ENCODE assay signal across 10 cellular contexts in the genomic region with DNA sequence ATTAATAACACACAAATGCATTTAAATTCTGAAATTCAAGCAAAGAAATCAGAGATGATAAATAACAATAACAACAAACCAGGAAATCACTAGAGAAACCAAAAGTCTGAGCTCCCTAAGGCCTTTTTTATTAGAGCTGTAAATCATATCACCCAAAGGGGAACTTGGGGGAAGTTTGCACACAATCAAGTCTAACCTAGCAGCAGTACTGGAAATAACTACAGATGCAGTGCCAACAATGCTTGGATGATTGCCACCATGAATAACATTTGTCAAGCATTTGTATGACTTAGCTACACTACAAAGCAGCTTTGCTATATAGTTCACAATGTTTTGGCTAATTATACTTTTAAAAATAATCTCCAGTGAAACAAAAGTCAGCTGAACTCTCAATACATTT. TPM values are rescaled to one million over a fixed set of nuclear protein-coding genes. Genes with fewer than 3 reads are reported as not detected.
DNase-seq lines count a peak whose midpoint lies in the region; ATAC-seq, FAIRE-seq and TF ChIP-seq lines count a peak whose summit lies in the region.
"Had no signal": no experiment of that assay in that cellular context is flagged by ENCODE, and none has a peak within 500 bp of the region (broad histone marks: within the 10 kb centered on the region; RNA-seq: fewer than 3 reads in every experiment).

No MANE protein-coding gene starts in this region.

- no peak for TF ChIP-seq EP300 in K562 (IDR thresholded peaks at IDR 0.05; ENCODE audit: low read length)

- H3K4me1 ChIP-seq in K562 (replicated peaks in 1 of 2; ENCODE audit: control insufficient read depth in 2 of 2, insufficient read depth in 2 of 2, low read length in 2 of 2) (peaks cover 0 to 7% of the 10 kb centered on the region in 2 experiments; a peak in 2 of 5 replicates), left lung (peaks cover 3 to 27% of the 10 kb centered on the region in 2 donors)

- no peaks in the 10 kb centered on the region for H3K27me3 ChIP-seq in K562 (ENCODE audit: control insufficient read depth in 2 of 2, insufficient read depth in 2 of 2, low read length in 2 of 2)
- no peaks in the 10 kb centered on the region for H3K27me3 ChIP-seq in left lung

- H3K4me3 ChIP-seq in K562 (no peak overlapping the region), left lung (no peak overlapping the region)

- CTCF ChIA-PET in K562 (lab: Yijun Ruan, JAX; ENCODE audit: low intra/inter-chr PET ratio) = no interaction called here
- CTCF ChIA-PET in activated CD8-positive, alpha-beta memory T cell treated with anti-CD3 and anti-CD28 coated beads, Interleukin-2, amount 10 ng/mL, durations not matched to agents 7 days and 5 days (lab: Charles Lee) = interaction anchor here (1.5 to 6.2 kb wide), 4 partner anchors 27 to 944 kb away, joined by 4 to 42 read pairs (median 10); partner anchors contain the start of gene SHQ1

- H3K4me3 Mint-ChIP-seq in activated CD8-positive, alpha-beta memory T cell treated with anti-CD3 and anti-CD28 coated beads, Interleukin-2, amount 10 ng/mL, durations not matched to agents 7 days and 5 days = no peak overlapping the region
- H3K4me3 Mint-ChIP-seq in progenitor cell of endocrine pancreas (ENCODE audit: low read depth) (no peak overlapping the region), T-helper 17 cell (no peak overlapping the region)

- no peaks in the 10 kb centered on the region for H4K20me1 ChIP-seq in K562 (replicated peaks; ENCODE audit: control insufficient read depth, insufficient read depth, low read length)

- no peaks in the 10 kb centered on the region for H3K9me3 Mint-ChIP-seq in activated CD8-positive, alpha-beta memory T cell treated with anti-CD3 and anti-CD28 coated beads, Interleukin-2, amount 10 ng/mL, durations not matched to agents 7 days and 5 days (ENCODE audit: low read depth)
- no peaks in the 10 kb centered on the region for H3K9me3 Mint-ChIP-seq in progenitor cell of endocrine pancreas (ENCODE audit: low read depth)

- intact Hi-C loops in K562 (cut with micrococcal nuclease) (loop anchor here (10.0 kb wide), 1 partner anchor 556 kb away; no protein-coding TSS in a partner anchor), left lung (cut with DNase I) (loop anchor here in 1 of 2 donors (5.0 to 10.0 kb wide), 2 partner anchors 948 to 1086 kb away; no protein-coding TSS in a partner anchor)

- no TSS peak for BruUV-seq in K562 (replicated peaks; lab: Mats Ljungman, UMichigan)

- H3K4me2 ChIP-seq in K562 (ENCODE audit: insufficient read depth, low read length) = no peak overlapping the region

- no peak for FAIRE-seq in K562 (lab: Jason Lieb, UNC)

- H3K79me2 ChIP-seq in K562 (ENCODE audit: control insufficient read depth, insufficient read depth, low read length) = no peaks in the 10 kb centered on the region

- no peak for ATAC-seq in K562
- peak; percentile 49 for ATAC-seq in left lung
- ATAC-seq in activated CD8-positive, alpha-beta memory T cell treated with anti-CD3 and anti-CD28 coated beads, Interleukin-2, amount 10 ng/mL, durations not matched to agents 7 days and 5 days = no peak
- no peak for ATAC-seq in HG03095 (IDR thresholded peaks at IDR 0.05; ENCODE audit: unreplicated experiment)
- no peak for ATAC-seq in T-helper 17 cell
- ATAC-seq: Panc1 had no signal

- POLR2A ChIA-PET in K562 (lab: Yijun Ruan, JAX) = interaction anchor here (0.6 kb wide), 1 partner anchor 25 kb away, joined by 3 read pairs; no protein-coding TSS in a partner anchor

- peaks cover 38% of the 10 kb centered on the region; the same call in 2 of the 3 replicates for H3K36me3 ChIP-seq in K562 (ENCODE audit: control insufficient read depth, insufficient read depth, low read length)
- H3K36me3 ChIP-seq in left lung = peaks cover 0 to 13% of the 10 kb centered on the region in 2 donors

- H3K9me3 ChIP-seq in K562 (replicated peaks; ENCODE audit: control insufficient read depth, insufficient read depth, low read depth, low read length) = no peaks in the 10 kb centered on the region
- H3K9me3 ChIP-seq in left lung = no peaks in the 10 kb centered on the region
- H3K9me3 ChIP-seq in T-helper 17 cell (ENCODE audit: control insufficient read depth, low read length, poor library complexity, severe bottlenecking) = no peaks in the 10 kb centered on the region

- no peaks in the 10 kb centered on the region for H3K9me1 ChIP-seq in K562 (ENCODE audit: control insufficient read depth, insufficient read depth, low read length)

- no peak overlapping the region for H3K27ac Mint-ChIP-seq in activated CD8-positive, alpha-beta memory T cell treated with anti-CD3 and anti-CD28 coated beads, Interleukin-2, amount 10 ng/mL, durations not matched to agents 7 days and 5 days
- H3K27ac Mint-ChIP-seq in progenitor cell of endocrine pancreas = no peak overlapping the region
- H3K27ac Mint-ChIP-seq in T-helper 17 cell = no peak overlapping the region

- no peak overlapping the region for H2AFZ ChIP-seq in K562 (ENCODE audit: low read depth, low read length)

- peaks cover 5% of the 10 kb centered on the region for H3K36me3 Mint-ChIP-seq in activated CD8-positive, alpha-beta memory T cell treated with anti-CD3 and anti-CD28 coated beads, Interleukin-2, amount 10 ng/mL, durations not matched to agents 7 days and 5 days
- H3K36me3 Mint-ChIP-seq in progenitor cell of endocrine pancreas (ENCODE audit: insufficient read depth) (no peaks in the 10 kb centered on the region), T-helper 17 cell (ENCODE audit: low read depth) (peaks cover 6% of the 10 kb centered on the region)

- no peaks in the 10 kb centered on the region for H3K27me3 Mint-ChIP-seq in activated CD8-positive, alpha-beta memory T cell treated with anti-CD3 and anti-CD28 coated beads, Interleukin-2, amount 10 ng/mL, durations not matched to agents 7 days and 5 days
- H3K27me3 Mint-ChIP-seq in progenitor cell of endocrine pancreas (no peaks in the 10 kb centered on the region), T-helper 17 cell (no peaks in the 10 kb centered on the region)

- in situ Hi-C loops in K562 (cut with MboI) = loop anchor here (5.0 to 10.0 kb wide), 2 partner anchors 153 to 1106 kb away; no protein-coding TSS in a partner anchor

- no peak overlapping the region for H3K27ac ChIP-seq in K562 (ENCODE audit: extremely low read depth, low read depth, low read length)
- H3K27ac ChIP-seq in left lung = peak overlapping the region in 1 of 2 donors; percentile 2

- no peak for TF ChIP-seq RAD21 in K562 (CRISPR knock-in tag; conservative IDR thresholded peaks at IDR 0.05 in 1 of 2, IDR thresholded peaks at IDR 0.05 in 1 of 2)

- no peak for TF ChIP-seq POLR2A in K562 (conservative IDR thresholded peaks at IDR 0.05)

- DNase-seq in AG09319 (ENCODE audit: extremely low read depth, low read depth) = peak; percentile 34
- peak; percentile 25 for DNase-seq in KG1 (lab: John Stamatoyannopoulos, UW)
- no peak for DNase-seq in K562 (ENCODE audit: extremely low read depth in 1 of 4, low spot score in 3 of 4)
- DNase-seq in left lung = no peak
- DNase-seq in activated CD8-positive, alpha-beta memory T cell treated with anti-CD3 and anti-CD28 coated beads, Interleukin-2, amount 10 ng/mL, durations not matched to agents 7 days and 5 days = no peak
- DNase-seq in progenitor cell of endocrine pancreas (ENCODE audit: low spot score, unreplicated experiment) = no peak
- DNase-seq in T-helper 17 cell = no peak
- DNase-seq: activated naive CD4-positive, alpha-beta T cell had no signal

- no peak overlapping the region for H3K9ac ChIP-seq in K562 (ENCODE audit: insufficient read depth in 1 of 2, low read depth in 2 of 2, low read length in 2 of 2)

- peaks cover 11% of the 10 kb centered on the region for H3K4me1 Mint-ChIP-seq in activated CD8-positive, alpha-beta memory T cell treated with anti-CD3 and anti-CD28 coated beads, Interleukin-2, amount 10 ng/mL, durations not matched to agents 7 days and 5 days
- peaks cover 14% of the 10 kb centered on the region for H3K4me1 Mint-ChIP-seq in progenitor cell of endocrine pancreas (ENCODE audit: low read depth)
- peaks cover 10% of the 10 kb centered on the region for H3K4me1 Mint-ChIP-seq in T-helper 17 cell

- no peak for TF ChIP-seq CTCF in AG09319 (IDR thresholded peaks at IDR 0.05; ENCODE audit: low read depth, low read length)
- TF ChIP-seq CTCF in K562 (IDR thresholded peaks at IDR 0.05 in 2 of 3, conservative IDR thresholded peaks at IDR 0.05 in 1 of 3; ENCODE audit: insufficient read depth in 2 of 3, low read depth in 1 of 3, low read length in 3 of 3) = no peak
- TF ChIP-seq CTCF in left lung (IDR thresholded peaks at IDR 0.05) = no peak
- TF ChIP-seq CTCF in progenitor cell of endocrine pancreas (IDR thresholded peaks at IDR 0.05; ENCODE audit: unreplicated experiment) = no peak

TF ChIP-seq in K562, 482 proteins besides CTCF, POLR2A, EP300 and RAD21 (continues in another document):
- no peak for TF ChIP-seq ZNF263 (CRISPR knock-in tag; IDR thresholded peaks at IDR 0.05; ENCODE audit: borderline replicate concordance)
- no peak for TF ChIP-seq RFX7 (CRISPR knock-in tag; IDR thresholded peaks at IDR 0.05)

RNA-seq across cellular contexts. Expression of gene SHQ1, which starts 27.8 kb away (rescaled TPM):
- 15.6 and 34.8 TPM in 2 replicates for total RNA-seq in K562 (2011; cell fraction: chromatin; rRNA removed; ENCODE audit: low replicate concordance)
- 12.4 and 20.0 TPM in 2 replicates for total RNA-seq in K562 (2011; cell fraction: nucleolus; rRNA removed)
- total RNA-seq in K562 (2011; cell fraction: nucleoplasm; rRNA removed) = 12.4 and 23.8 TPM in 2 replicates
- total RNA-seq in K562 (2014; rRNA removed) = 12.8 and 13.9 TPM in 2 replicates
- 20.9 and 22.4 TPM in 2 replicates for total RNA-seq in K562 (2014; rRNA removed; fragmentation: Illumina TruSeq; extraction: Trizol)
- total RNA-seq in K562 (2015; rRNA removed; fragmentation: Illumina TruSeq; extraction: Trizol) = 17.2 and 17.6 TPM in 2 replicates
- 21.1 and 25.0 TPM in 2 replicates for total RNA-seq in K562 (2021)
- 9.5 and 14.1 TPM in 2 replicates for polyA plus RNA-seq in K562 (2011; rRNA removed)
- polyA plus RNA-seq in K562 (2011; cell fraction: cytosol; rRNA removed) = 3.8 and 5.6 TPM in 2 replicates
- polyA plus RNA-seq in K562 (2011; cell fraction: nucleus; rRNA removed) = 6.1 and 8.7 TPM in 2 replicates
- 6.7 and 13.0 TPM in 2 replicates for polyA plus RNA-seq in K562 (2012)
- polyA plus RNA-seq in K562 (2014; fragmentation: Illumina TruSeq; extraction: Trizol) = 14.3 and 15.7 TPM in 2 replicates
- 1 to 10 TPM; 9.2 to 9.8 TPM for polyA plus RNA-seq in K562 (2014; fragmentation: Nextera tagmentation; extraction: Ambion mirVana)
- polyA plus RNA-seq in K562 (2014; rRNA removed) = 10.8 and 13.2 TPM in 2 replicates
- 16.5 and 19.1 TPM in 2 replicates for polyA minus RNA-seq in K562 (2011; rRNA and poly(A)+ RNA removed)
- polyA minus RNA-seq in K562 (2011; cell fraction: cytosol; rRNA and poly(A)+ RNA removed) = 8.6 and 12.0 TPM in 2 replicates
- polyA minus RNA-seq in K562 (2011; cell fraction: nucleus; rRNA and poly(A)+ RNA removed) = 26.0 and 26.5 TPM in 2 replicates
- total RNA-seq in left lung = 10 to 100 TPM; 18.3 to 19.4 TPM
- 10 to 100 TPM; 27.4 to 30.7 TPM for total RNA-seq in activated CD8-positive, alpha-beta memory T cell treated with anti-CD3 and anti-CD28 coated beads, Interleukin-2, amount 10 ng/mL, durations not matched to agents 7 days and 5 days
- total RNA-seq in progenitor cell of endocrine pancreas = 19.4 and 26.5 TPM in 2 replicates
- 10 to 100 TPM; 14.0 to 15.4 TPM for total RNA-seq in T-helper 17 cell

Comparison
In these comparisons a context has a peak if more than half of its experiments do, and no peak if none do; other contexts are left out.
1. DNase-seq: peak in AG09319 (single experiment) and KG1 (single experiment); none in K562 (0 of 4), left lung (0 of 2), activated CD8-positive, alpha-beta memory T cell treated with anti-CD3 and anti-CD28 coated beads, Interleukin-2, amount 10 ng/mL, durations not matched to agents 7 days and 5 days (single experiment), progenitor cell of endocrine pancreas (single experiment) and T-helper 17 cell (0 of 3).